Comparison of ENCODE assay signal across 31 cellular contexts in genomic region chr1:153168686-153169085, GRCh38. TPM values are rescaled to one million over a fixed set of nuclear protein-coding genes. Genes with fewer than 3 reads are reported as not detected.
"Had no signal": no experiment of that assay in that cellular context is flagged by ENCODE, and none has a peak within 500 bp of the region (broad histone marks: within the 10 kb centered on the region; RNA-seq: fewer than 3 reads in every experiment).

No MANE protein-coding gene starts in this region.

- ATAC-seq: activated CD4-positive, alpha-beta T cell treated with anti-CD3 and anti-CD28 coated beads for 36 hours; activated CD8-positive, alpha-beta memory T cell treated with anti-CD3 and anti-CD28 coated beads, Interleukin-2, amount 10 ng/mL, durations not matched to agents 7 days and 5 days; activated CD8-positive, alpha-beta T cell treated with anti-CD3 and anti-CD28 coated beads, Interleukin-2, amount 10 ng/mL, durations not matched to agents 7 days and 5 days; activated naive CD8-positive, alpha-beta T cell treated with anti-CD3 and anti-CD28 coated beads, Interleukin-2, amount 50 U/mL, for 24 hours had no signal

- H3K27ac ChIP-seq: ascending aorta, cardiac muscle cell, VCaP had no signal

- H3K4me1 ChIP-seq: ascending aorta had no signal

- H3K27me3 ChIP-seq: ascending aorta, cardiac muscle cell had no signal

- H3K4me3 ChIP-seq: ascending aorta, cardiac muscle cell had no signal

- H3K36me3 ChIP-seq: ascending aorta, cardiac muscle cell had no signal

- H3K9me3 ChIP-seq: ascending aorta had no signal

- DNase-seq: activated B cell treated with CpG ODN at 0.5 μM for 24 hours; activated CD4-positive, alpha-beta memory T cell treated with anti-CD3 and anti-CD28 coated beads, Interleukin-2, amount 10 ng/mL, durations not matched to agents 7 days and 5 days; activated CD4-positive, alpha-beta T cell treated with anti-CD3 and anti-CD28 coated beads for 1 hour; activated CD4-positive, alpha-beta T cell treated with anti-CD3 and anti-CD28 coated beads for 36 hours; activated CD4-positive, alpha-beta T cell treated with anti-CD3 and anti-CD28 coated beads for 48 hours; activated CD4-positive, alpha-beta T cell treated with anti-CD3 and anti-CD28 coated beads, Interleukin-2, amount 10 ng/mL, durations not matched to agents 7 days and 5 days; activated CD4-positive, alpha-beta T cell treated with anti-CD3 and anti-CD28 coated beads, Interleukin-2, amount 50 U/mL, for 48 hours; activated CD8-positive, alpha-beta memory T cell treated with anti-CD3 and anti-CD28 coated beads for 24 hours; activated CD8-positive, alpha-beta memory T cell treated with anti-CD3 and anti-CD28 coated beads, Interleukin-2, amount 10 ng/mL, durations not matched to agents 7 days and 5 days; activated CD8-positive, alpha-beta memory T cell treated with anti-CD3 and anti-CD28 coated beads, Interleukin-2, amount 50 U/mL, for 48 hours; activated CD8-positive, alpha-beta T cell treated with anti-CD3 and anti-CD28 coated beads, Interleukin-2, amount 10 ng/mL, durations not matched to agents 7 days and 5 days; activated effector memory CD4-positive, alpha-beta T cell treated with Interleukin-2 at 50 U/mL for 16 hours; activated gamma-delta T cell; activated naive CD4-positive, alpha-beta T cell treated with anti-CD3 and anti-CD28 coated beads, Interleukin-2, amount 10 ng/mL, durations not matched to agents 7 days and 5 days; activated naive CD4-positive, alpha-beta T cell treated with Interleukin-2 at 50 U/mL for 16 hours; activated naive CD8-positive, alpha-beta T cell treated with anti-CD3 and anti-CD28 coated beads, Interleukin-2, amount 10 ng/mL, durations not matched to agents 7 days and 5 days; activated naive CD8-positive, alpha-beta T cell treated with anti-CD3 and anti-CD28 coated beads, Interleukin-2, amount 50 U/mL, for 24 hours; activated T-cell treated with anti-CD3 and anti-CD28 coated beads, Interleukin-2, amount 50 U/mL, for 24 hours; activated T-cell treated with anti-CD3 and anti-CD28 coated beads, Interleukin-2, amount 50 U/mL, for 48 hours; amygdala; anterior cingulate cortex; caudate nucleus; SW 1271; T-helper 1 cell; T-helper 2 cell; T-helper 9 cell had no signal

RNA-seq across cellular contexts. Expression of gene SPRR2G, which starts 18.0 kb away (rescaled TPM):
- total RNA-seq: activated B cell treated with CpG ODN at 0.5 μM for 24 hours; activated CD4-positive, alpha-beta memory T cell treated with anti-CD3 and anti-CD28 coated beads, Interleukin-2, amount 10 ng/mL, durations not matched to agents 7 days and 5 days; activated CD4-positive, alpha-beta T cell treated with anti-CD3 and anti-CD28 coated beads for 36 hours; activated CD4-positive, alpha-beta T cell treated with anti-CD3 and anti-CD28 coated beads, Interleukin-2, amount 10 ng/mL, durations not matched to agents 7 days and 5 days; activated CD8-positive, alpha-beta memory T cell treated with anti-CD3 and anti-CD28 coated beads, Interleukin-2, amount 10 ng/mL, durations not matched to agents 7 days and 5 days; activated CD8-positive, alpha-beta T cell treated with anti-CD3 and anti-CD28 coated beads, Interleukin-2, amount 10 ng/mL, durations not matched to agents 7 days and 5 days; activated naive CD8-positive, alpha-beta T cell treated with anti-CD3 and anti-CD28 coated beads, Interleukin-2, amount 10 ng/mL, durations not matched to agents 7 days and 5 days; activated T-helper 2 cell treated with anti-CD3 and anti-CD28 coated beads, Interferon-gamma antibody, Interleukin-2, Interleukin-4, amounts not matched to agents 10 μg/mL and 5 μg/mL and 100 μg/mL, durations not matched to agents 14 hours and 24 hours and 36 hours; ascending aorta; cardiac muscle cell had no signal
- polyA plus RNA-seq: adipose tissue, cardiac muscle cell had no signal

RNA-seq across cellular contexts. Expression of gene LELP1, which starts 34.5 kb away (rescaled TPM):
- total RNA-seq: activated B cell treated with CpG ODN at 0.5 μM for 24 hours; activated CD4-positive, alpha-beta memory T cell treated with anti-CD3 and anti-CD28 coated beads, Interleukin-2, amount 10 ng/mL, durations not matched to agents 7 days and 5 days; activated CD4-positive, alpha-beta T cell treated with anti-CD3 and anti-CD28 coated beads for 36 hours; activated CD4-positive, alpha-beta T cell treated with anti-CD3 and anti-CD28 coated beads, Interleukin-2, amount 10 ng/mL, durations not matched to agents 7 days and 5 days; activated CD8-positive, alpha-beta memory T cell treated with anti-CD3 and anti-CD28 coated beads, Interleukin-2, amount 10 ng/mL, durations not matched to agents 7 days and 5 days; activated CD8-positive, alpha-beta T cell treated with anti-CD3 and anti-CD28 coated beads, Interleukin-2, amount 10 ng/mL, durations not matched to agents 7 days and 5 days; activated naive CD8-positive, alpha-beta T cell treated with anti-CD3 and anti-CD28 coated beads, Interleukin-2, amount 10 ng/mL, durations not matched to agents 7 days and 5 days; activated T-helper 2 cell treated with anti-CD3 and anti-CD28 coated beads, Interferon-gamma antibody, Interleukin-2, Interleukin-4, amounts not matched to agents 10 μg/mL and 5 μg/mL and 100 μg/mL, durations not matched to agents 14 hours and 24 hours and 36 hours; ascending aorta; cardiac muscle cell had no signal
- polyA plus RNA-seq: adipose tissue, cardiac muscle cell had no signal

RNA-seq across cellular contexts. Expression of gene PRR9, which starts 48.7 kb away (rescaled TPM):
- total RNA-seq: activated B cell treated with CpG ODN at 0.5 μM for 24 hours; activated CD4-positive, alpha-beta memory T cell treated with anti-CD3 and anti-CD28 coated beads, Interleukin-2, amount 10 ng/mL, durations not matched to agents 7 days and 5 days; activated CD4-positive, alpha-beta T cell treated with anti-CD3 and anti-CD28 coated beads for 36 hours; activated CD4-positive, alpha-beta T cell treated with anti-CD3 and anti-CD28 coated beads, Interleukin-2, amount 10 ng/mL, durations not matched to agents 7 days and 5 days; activated CD8-positive, alpha-beta memory T cell treated with anti-CD3 and anti-CD28 coated beads, Interleukin-2, amount 10 ng/mL, durations not matched to agents 7 days and 5 days; activated CD8-positive, alpha-beta T cell treated with anti-CD3 and anti-CD28 coated beads, Interleukin-2, amount 10 ng/mL, durations not matched to agents 7 days and 5 days; activated naive CD8-positive, alpha-beta T cell treated with anti-CD3 and anti-CD28 coated beads, Interleukin-2, amount 10 ng/mL, durations not matched to agents 7 days and 5 days; activated T-helper 2 cell treated with anti-CD3 and anti-CD28 coated beads, Interferon-gamma antibody, Interleukin-2, Interleukin-4, amounts not matched to agents 10 μg/mL and 5 μg/mL and 100 μg/mL, durations not matched to agents 14 hours and 24 hours and 36 hours; ascending aorta; cardiac muscle cell had no signal
- polyA plus RNA-seq: cardiac muscle cell had no signal

RNA-seq across cellular contexts. Expression of gene SPRR2F, which starts 55.4 kb away (rescaled TPM):
- total RNA-seq: activated B cell treated with CpG ODN at 0.5 μM for 24 hours; activated CD4-positive, alpha-beta memory T cell treated with anti-CD3 and anti-CD28 coated beads, Interleukin-2, amount 10 ng/mL, durations not matched to agents 7 days and 5 days; activated CD4-positive, alpha-beta T cell treated with anti-CD3 and anti-CD28 coated beads for 36 hours; activated CD4-positive, alpha-beta T cell treated with anti-CD3 and anti-CD28 coated beads, Interleukin-2, amount 10 ng/mL, durations not matched to agents 7 days and 5 days; activated CD8-positive, alpha-beta memory T cell treated with anti-CD3 and anti-CD28 coated beads, Interleukin-2, amount 10 ng/mL, durations not matched to agents 7 days and 5 days; activated CD8-positive, alpha-beta T cell treated with anti-CD3 and anti-CD28 coated beads, Interleukin-2, amount 10 ng/mL, durations not matched to agents 7 days and 5 days; activated naive CD8-positive, alpha-beta T cell treated with anti-CD3 and anti-CD28 coated beads, Interleukin-2, amount 10 ng/mL, durations not matched to agents 7 days and 5 days; activated T-helper 2 cell treated with anti-CD3 and anti-CD28 coated beads, Interferon-gamma antibody, Interleukin-2, Interleukin-4, amounts not matched to agents 10 μg/mL and 5 μg/mL and 100 μg/mL, durations not matched to agents 14 hours and 24 hours and 36 hours; ascending aorta had no signal
